32 cellular contexts compared by ENCODE assay signal in the genomic region with DNA sequence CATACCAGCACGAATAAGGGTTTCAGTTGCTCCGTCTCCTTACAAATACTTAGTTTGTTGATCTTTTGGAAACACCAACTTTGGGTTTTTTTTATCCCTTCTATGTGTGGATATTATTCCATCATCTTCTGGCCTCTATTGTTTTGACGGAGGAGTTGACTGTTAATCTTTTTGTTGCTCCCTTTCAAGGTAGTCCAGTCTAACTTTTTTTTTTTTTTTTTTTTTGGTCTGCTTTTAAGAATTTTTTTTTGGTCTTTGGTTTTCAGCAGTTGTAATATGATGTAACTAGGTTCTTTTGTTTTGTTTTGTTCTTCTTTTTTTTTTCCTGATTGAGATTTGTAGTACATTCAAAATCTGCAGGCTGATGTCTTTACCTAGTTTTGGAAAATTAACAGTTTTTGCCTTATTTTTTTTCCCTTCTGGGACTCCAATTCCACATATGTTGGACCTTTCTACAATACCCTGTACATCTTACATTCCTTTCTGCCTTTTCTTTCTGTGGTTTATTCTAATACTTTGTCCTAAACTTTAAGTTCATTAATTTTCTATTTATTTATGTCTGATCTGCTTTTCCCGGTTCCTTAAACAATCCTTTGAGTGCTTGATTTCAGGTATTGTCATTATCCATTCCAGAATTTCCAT. TPM values are rescaled to one million over a fixed set of nuclear protein-coding genes. Genes with fewer than 3 reads are reported as not detected.
"Had no signal": no experiment of that assay in that cellular context is flagged by ENCODE, and none has a peak within 500 bp of the region (broad histone marks: within the 10 kb centered on the region; RNA-seq: fewer than 3 reads in every experiment).

No MANE protein-coding gene starts in this region.

- DNase-seq: colonic mucosa; effector CD8-positive, alpha-beta T cell; endodermal cell; foreskin keratinocyte; heart left ventricle; left cardiac atrium; left lung; mesenchymal stem cell; mucosa of descending colon; naive B cell; pancreas; stimulated activated CD4-positive, alpha-beta T cell treated with anti-CD3 and anti-CD28 coated beads, Interleukin-2, amount 100 ng/mL, for 24 hours; stimulated activated CD4-positive, alpha-beta T cell treated with anti-CD3 and anti-CD28 coated beads, Interleukin-4, amount 100 ng/mL, for 24 hours; stimulated activated naive CD4-positive, alpha-beta T cell treated with Interleukin-2 at 50 U/mL for 16 hours; stomach; testis; tibial artery had no signal

- H3K4me1 Mint-ChIP-seq: endodermal cell, mesothelial cell of epicardium, naive B cell had no signal

- H3K9me3 ChIP-seq: colonic mucosa, neutrophil, pancreas, testis had no signal

- ATAC-seq: foreskin keratinocyte; gastroesophageal sphincter; heart left ventricle; left cardiac atrium; left lung; mucosa of descending colon; natural killer cell treated with Interleukin-12 subunit alpha and Interleukin-12 subunit beta and Interleukin-15 and Interleukin-18, amount 100 ng/mL, for 72 hours; pancreas; sciatic nerve; stimulated activated effector memory CD8-positive, alpha-beta T cell treated with anti-CD3 and anti-CD28 coated beads, Interleukin-12 subunit alpha, Interleukin-12 subunit beta, amount 100 ng/mL, for 72 hours had no signal

- FAIRE-seq: endothelial cell of umbilical vein, islet of Langerhans, pancreas had no signal

- H3K4me2 ChIP-seq: hepatocyte had no signal

- H3K36me3 Mint-ChIP-seq: mesothelial cell of epicardium; stimulated activated effector memory CD8-positive, alpha-beta T cell treated with anti-CD3 and anti-CD28 coated beads, Interleukin-12 subunit alpha, Interleukin-12 subunit beta, amount 100 ng/mL, for 72 hours; type B pancreatic cell had no signal

- H2AFZ ChIP-seq: hepatocyte had no signal

- H3K36me3 ChIP-seq: colonic mucosa, esophagus muscularis mucosa, gastroesophageal sphincter, heart left ventricle, left lung, neutrophil, pancreas, stomach, tibial artery had no signal

- H3K79me2 ChIP-seq: hepatocyte had no signal

- H3K27ac Mint-ChIP-seq: dendritic cell treated with granulocyte-macrophage colony-stimulating factor and Interleukin-4, amounts not matched to agents 40 ng/mL and 50 ng/mL, for 4 days; endodermal cell; mesothelial cell of epicardium; naive B cell; natural killer cell treated with Interleukin-12 subunit alpha and Interleukin-12 subunit beta and Interleukin-15 and Interleukin-18, amount 100 ng/mL, for 72 hours; stimulated activated effector memory CD8-positive, alpha-beta T cell treated with anti-CD3 and anti-CD28 coated beads, Interleukin-12 subunit alpha, Interleukin-12 subunit beta, amount 100 ng/mL, for 72 hours; type B pancreatic cell had no signal

- H3K4me1 ChIP-seq: colonic mucosa, esophagus muscularis mucosa, foreskin keratinocyte, gastroesophageal sphincter, heart left ventricle, left lung, pancreas, stomach, tibial artery had no signal

- H3K27ac ChIP-seq: colonic mucosa, esophagus muscularis mucosa, foreskin keratinocyte, gastroesophageal sphincter, heart left ventricle, hepatocyte, left lung, neutrophil, pancreas, stomach, tibial artery had no signal

- H3K27me3 ChIP-seq: colonic mucosa, foreskin keratinocyte, hepatocyte, left lung, neutrophil, pancreas, stomach, testis had no signal

- H3K4me3 Mint-ChIP-seq: dendritic cell treated with granulocyte-macrophage colony-stimulating factor and Interleukin-4, amounts not matched to agents 40 ng/mL and 50 ng/mL, for 4 days; endodermal cell; mesothelial cell of epicardium; naive B cell; natural killer cell treated with Interleukin-12 subunit alpha and Interleukin-12 subunit beta and Interleukin-15 and Interleukin-18, amount 100 ng/mL, for 72 hours; neural crest cell; stimulated activated effector memory CD8-positive, alpha-beta T cell treated with anti-CD3 and anti-CD28 coated beads, Interleukin-12 subunit alpha, Interleukin-12 subunit beta, amount 100 ng/mL, for 72 hours; type B pancreatic cell had no signal

- H3K4me3 ChIP-seq: colonic mucosa, esophagus muscularis mucosa, gastroesophageal sphincter, heart left ventricle, hepatocyte, left lung, mucosa of descending colon, pancreas, stomach, testis, tibial artery had no signal

RNA-seq across cellular contexts. Expression of a gene that starts 54.9 kb away (rescaled TPM):
- total RNA-seq: gastroesophageal sphincter, lung microvascular endothelial cell, posterior vena cava had no signal
